Comparison of ENCODE assay signal across 28 cellular contexts in the genomic region with DNA sequence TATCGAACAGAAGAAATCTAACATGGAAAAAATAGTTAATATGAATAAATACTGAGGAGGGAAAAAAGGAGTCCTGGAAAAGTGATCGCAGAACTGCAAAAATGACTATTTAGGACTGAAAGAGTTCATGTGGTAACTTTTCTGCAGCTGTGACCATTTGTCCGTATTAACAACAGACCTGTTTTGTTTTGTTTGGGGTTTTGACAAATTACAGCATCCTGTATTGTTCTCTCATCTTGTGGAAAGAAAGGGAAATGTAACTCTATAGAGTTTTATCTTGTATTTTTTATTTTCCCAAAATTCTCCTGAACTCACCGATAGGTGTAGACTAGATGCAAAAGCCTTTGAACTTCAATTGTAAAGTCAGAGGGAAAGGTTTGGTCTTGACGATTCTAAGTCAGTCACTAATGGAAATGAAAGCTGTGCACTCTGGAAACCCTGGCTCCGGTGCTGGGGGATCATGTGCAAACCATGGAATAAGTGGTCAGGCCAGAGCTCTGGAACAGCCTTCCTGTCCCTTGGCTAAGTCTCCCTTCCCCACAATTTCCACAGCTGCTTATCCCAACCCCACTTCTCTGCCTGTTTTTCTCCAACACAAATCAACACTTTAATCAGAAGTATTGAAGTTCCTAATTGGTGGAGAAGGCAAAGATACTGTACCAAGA. TPM values are rescaled to one million over a fixed set of nuclear protein-coding genes. Genes with fewer than 3 reads are reported as not detected.
DNase-seq lines count a peak whose midpoint lies in the region; ATAC-seq and TF ChIP-seq lines count a peak whose summit lies in the region.
"Had no signal": no experiment of that assay in that cellular context is flagged by ENCODE, and none has a peak within 500 bp of the region (broad histone marks: within the 10 kb centered on the region; RNA-seq: fewer than 3 reads in every experiment).

No MANE protein-coding gene starts in this region.

- in situ Hi-C loops in transverse colon (cut with MboI; ENCODE audit: low pct_ligation_motif_present in 1 of 4, low pct_unique_long_range_greater_than_20kb in 1 of 4, low sequenced_read_pairs in 3 of 4) = no loop called here

- H3K27ac ChIP-seq in right atrium auricular region (no peak overlapping the region), mucosa of rectum (ENCODE audit: low read depth in 2 of 2, low read length in 2 of 2) (peak overlapping the region; percentile 1 to 46), transverse colon (peak overlapping the region in 3 of 4 donors; percentile 31 to 49 (median 38))
- H3K27ac ChIP-seq: 22Rv1, foreskin keratinocyte, GM23248, thoracic aorta had no signal

- no peak for TF ChIP-seq POLR2A in transverse colon (IDR thresholded peaks at IDR 0.05)

- intact Hi-C loops in Right ventricle myocardium inferior (cut with DNase I) (no loop called here), transverse colon (cut with DNase I; ENCODE audit: low total_unique reads) (no loop called here)

- H3K4me1 ChIP-seq in right atrium auricular region (no peaks in the 10 kb centered on the region), mucosa of rectum (ENCODE audit: control insufficient read depth in 2 of 2, insufficient read depth in 2 of 2, low read length in 2 of 2) (no peaks in the 10 kb centered on the region), transverse colon (peaks cover 0 to 6% (median 2%) of the 10 kb centered on the region in 4 donors)
- H3K4me1 ChIP-seq: foreskin keratinocyte had no signal

- H3K27me3 ChIP-seq in right atrium auricular region = no peaks in the 10 kb centered on the region
- no peaks in the 10 kb centered on the region for H3K27me3 ChIP-seq in mucosa of rectum (ENCODE audit: control insufficient read depth in 2 of 2, insufficient read depth in 2 of 2, low read length in 2 of 2)
- H3K27me3 ChIP-seq in transverse colon = no peaks in the 10 kb centered on the region
- H3K27me3 ChIP-seq: foreskin keratinocyte had no signal

- H3K9ac ChIP-seq in mucosa of rectum (ENCODE audit: low read depth in 1 of 2, low read length in 2 of 2) = no peak overlapping the region
- H3K9ac ChIP-seq: GM23248 had no signal

- ATAC-seq in Right ventricle myocardium inferior = peak; percentile 63
- ATAC-seq: foreskin keratinocyte, natural killer cell, Panc1, WTC11 had no signal

- WGBS in transverse colon (ENCODE audit: low coverage in 1 of 2), 2 donors = 73 to 90% methylated on average over 6 of the region's 6 CpGs

- H3K4me3 ChIP-seq in right atrium auricular region (no peak overlapping the region), mucosa of rectum (ENCODE audit: low read length in 2 of 2) (no peak overlapping the region), transverse colon (no peak overlapping the region)
- H3K4me3 ChIP-seq: GM23248, thoracic aorta had no signal

- H3K9me3 ChIP-seq in right atrium auricular region (no peaks in the 10 kb centered on the region), mucosa of rectum (ENCODE audit: control insufficient read depth in 2 of 2, low read length in 2 of 2) (no peaks in the 10 kb centered on the region), transverse colon (no peaks in the 10 kb centered on the region)
- H3K9me3 ChIP-seq: thoracic aorta had no signal

- TF ChIP-seq EP300 in transverse colon (IDR thresholded peaks at IDR 0.05; ENCODE audit: low read depth) = no peak

- TF ChIP-seq CTCF in right atrium auricular region (IDR thresholded peaks at IDR 0.05) (no peak), transverse colon (IDR thresholded peaks at IDR 0.05) (no peak)

- DNase-seq in Right ventricle myocardium inferior (ENCODE audit: missing footprints) = no peak
- no peak for DNase-seq in right atrium auricular region (ENCODE audit: low spot score)
- peak; percentile 6 to 26 for DNase-seq in dermis microvascular lymphatic vessel endothelial cell (ENCODE audit: low read depth in 2 of 2)
- DNase-seq in transverse colon = no peak
- no peak for DNase-seq in DMS153 treated with DMSO at 0.1 percent for 48 hours (lab: John Stamatoyannopoulos, UW; ENCODE audit: unreplicated experiment)
- DNase-seq in NCI-H187 treated with DMSO at 0.1 percent for 48 hours (lab: John Stamatoyannopoulos, UW) = no peak
- no peak for DNase-seq in D341Med (ENCODE audit: low spot score)
- DNase-seq: activated CD4-positive, alpha-beta T cell treated with anti-CD3 and anti-CD28 coated beads, Interleukin-2, amount 50 U/mL, for 4 hours; activated naive CD4-positive, alpha-beta T cell treated with Interleukin-2 at 50 U/mL for 16 hours; Calu3; effector CD8-positive, alpha-beta T cell; erythroblast; foreskin keratinocyte; GM23248; hypothalamus; immature natural killer cell; natural killer cell; NCI-H1048; NCI-H1694 treated with DMSO at 0.1 percent for 48 hours; NCI-H2171 treated with DMSO at 0.1 percent for 48 hours; NCI-H524; stimulated activated CD4-positive, alpha-beta T cell treated with anti-CD3 and anti-CD28 coated beads, Interleukin-4, amount 100 ng/mL, for 4 hours; stimulated activated naive CD4-positive, alpha-beta T cell treated with Interleukin-2 at 50 U/mL for 16 hours had no signal

- no peaks in the 10 kb centered on the region for H3K36me3 ChIP-seq in right atrium auricular region
- no peaks in the 10 kb centered on the region for H3K36me3 ChIP-seq in mucosa of rectum (ENCODE audit: control insufficient read depth in 2 of 2, insufficient read depth in 2 of 2, low read length in 2 of 2)
- no peaks in the 10 kb centered on the region for H3K36me3 ChIP-seq in transverse colon
- H3K36me3 ChIP-seq: thoracic aorta had no signal

RNA-seq across cellular contexts. Expression of a gene that starts 51.2 kb away (rescaled TPM):
- 28.4 TPM for total RNA-seq in Right ventricle myocardium inferior
- total RNA-seq in right atrium auricular region = 10 to 100 TPM in 1 of 2 donors, 1 to 10 TPM in 1; 9.8 to 13.5 TPM
- 218 and 247 TPM in 2 replicates for total RNA-seq in dermis microvascular lymphatic vessel endothelial cell
- total RNA-seq in transverse colon = 100 to 1,000 TPM in 2 of 4 donors, 10 to 100 TPM in 2; 64.2 to 118 (median 90.5) TPM

Comparison
In these comparisons a context has a peak if more than half of its experiments do, and no peak if none do; other contexts are left out.
1. DNase-seq: peak in dermis microvascular lymphatic vessel endothelial cell (2 of 2); none in Right ventricle myocardium inferior (single experiment), right atrium auricular region (single experiment), transverse colon (single experiment), DMS153 treated with DMSO at 0.1 percent for 48 hours (single experiment), NCI-H187 treated with DMSO at 0.1 percent for 48 hours (single experiment) and D341Med (single experiment).
2. H3K27ac ChIP-seq: peak in mucosa of rectum (2 of 2) and transverse colon (3 of 4); none in right atrium auricular region (0 of 2).